ENCODE assay signal across 21 cellular contexts in the genomic region with DNA sequence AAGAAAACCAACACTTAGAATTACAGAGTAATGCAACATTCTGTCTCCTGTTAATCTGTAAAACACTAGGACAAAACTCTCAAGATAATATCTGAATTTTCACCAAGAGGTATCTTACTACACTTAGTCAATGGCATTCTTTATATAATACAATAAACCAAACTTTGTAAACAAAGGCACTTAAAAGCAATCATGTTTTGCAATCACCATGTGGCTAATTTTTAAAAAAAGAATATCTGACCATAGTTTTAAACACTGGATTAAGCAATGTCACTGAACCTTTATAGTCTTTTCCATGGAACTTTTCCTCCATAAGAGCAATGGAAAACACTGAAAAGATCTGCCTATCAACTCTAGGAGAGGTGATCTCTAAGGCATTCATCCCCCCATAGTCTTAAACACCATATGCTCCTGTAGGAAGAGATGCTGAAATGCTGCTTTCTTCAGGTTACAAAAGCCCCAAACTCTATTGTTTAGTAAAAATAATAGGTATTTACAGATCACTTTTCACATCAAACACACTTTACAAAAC.
"Had no signal": no experiment of that assay in that cellular context is flagged by ENCODE, and none has a peak within 500 bp of the region (broad histone marks: within the 10 kb centered on the region; RNA-seq: fewer than 3 reads in every experiment).

No MANE protein-coding gene starts in this region.

- H3K4me3 ChIP-seq: cardiac muscle cell, lower lobe of right lung, smooth muscle cell, stomach, vagina had no signal

- H3K27me3 Mint-ChIP-seq: activated B cell treated with CpG ODN at 0.5 μM for 24 hours; activated CD4-positive, alpha-beta memory T cell treated with anti-CD3 and anti-CD28 coated beads for 36 hours; activated CD8-positive, alpha-beta memory T cell treated with anti-CD3 and anti-CD28 coated beads, Interleukin-2, amount 10 ng/mL, durations not matched to agents 7 days and 5 days; activated naive CD8-positive, alpha-beta T cell had no signal

- H3K4me1 ChIP-seq: lower lobe of right lung, parathyroid adenoma, vagina had no signal

- ATAC-seq: activated CD8-positive, alpha-beta memory T cell treated with anti-CD3 and anti-CD28 coated beads, Interleukin-2, amount 10 ng/mL, durations not matched to agents 7 days and 5 days; lower lobe of right lung; natural killer cell; sciatic nerve had no signal

- H3K36me3 Mint-ChIP-seq: activated CD4-positive, alpha-beta memory T cell treated with anti-CD3 and anti-CD28 coated beads for 36 hours; activated CD8-positive, alpha-beta memory T cell treated with anti-CD3 and anti-CD28 coated beads, Interleukin-2, amount 10 ng/mL, durations not matched to agents 7 days and 5 days; natural killer cell had no signal

- H3K4me3 Mint-ChIP-seq: activated B cell treated with CpG ODN at 0.5 μM for 24 hours; activated CD4-positive, alpha-beta memory T cell treated with anti-CD3 and anti-CD28 coated beads for 36 hours; activated CD8-positive, alpha-beta memory T cell treated with anti-CD3 and anti-CD28 coated beads, Interleukin-2, amount 10 ng/mL, durations not matched to agents 7 days and 5 days; activated naive CD8-positive, alpha-beta T cell; natural killer cell had no signal

- H3K27ac ChIP-seq: cardiac muscle cell, lower lobe of right lung, parathyroid adenoma, stomach, vagina had no signal

- H3K9me3 ChIP-seq: lower lobe of right lung, stomach, vagina had no signal

- H3K36me3 ChIP-seq: cardiac muscle cell, lower lobe of right lung, stomach, vagina had no signal

- DNase-seq: activated B cell treated with CpG ODN at 0.5 μM for 24 hours; activated CD4-positive, alpha-beta memory T cell treated with anti-CD3 and anti-CD28 coated beads for 36 hours; activated CD4-positive, alpha-beta T cell treated with anti-CD3 and anti-CD28 coated beads for 4 hours; activated CD8-positive, alpha-beta memory T cell treated with anti-CD3 and anti-CD28 coated beads, Interleukin-2, amount 10 ng/mL, durations not matched to agents 7 days and 5 days; amygdala; dermis blood vessel endothelial cell; effector memory CD4-positive, alpha-beta T cell; foreskin melanocyte; hypothalamus; islet precursor cell; lower lobe of right lung; natural killer cell; stimulated activated CD4-positive, alpha-beta T cell treated with anti-CD3 and anti-CD28 coated beads, Interleukin-4, amount 100 ng/mL, for 1 hour; stomach; trophoblast cell had no signal

- H3K27me3 ChIP-seq: cardiac muscle cell, stomach, vagina had no signal

- H3K27ac Mint-ChIP-seq: activated B cell treated with CpG ODN at 0.5 μM for 24 hours; activated CD4-positive, alpha-beta memory T cell treated with anti-CD3 and anti-CD28 coated beads for 36 hours; activated CD8-positive, alpha-beta memory T cell treated with anti-CD3 and anti-CD28 coated beads, Interleukin-2, amount 10 ng/mL, durations not matched to agents 7 days and 5 days; activated naive CD8-positive, alpha-beta T cell; natural killer cell had no signal

- H3K4me1 Mint-ChIP-seq: natural killer cell had no signal

- H3K9me3 Mint-ChIP-seq: activated B cell treated with CpG ODN at 0.5 μM for 24 hours; activated CD4-positive, alpha-beta memory T cell treated with anti-CD3 and anti-CD28 coated beads for 36 hours; natural killer cell had no signal
